In the genomic region with DNA sequence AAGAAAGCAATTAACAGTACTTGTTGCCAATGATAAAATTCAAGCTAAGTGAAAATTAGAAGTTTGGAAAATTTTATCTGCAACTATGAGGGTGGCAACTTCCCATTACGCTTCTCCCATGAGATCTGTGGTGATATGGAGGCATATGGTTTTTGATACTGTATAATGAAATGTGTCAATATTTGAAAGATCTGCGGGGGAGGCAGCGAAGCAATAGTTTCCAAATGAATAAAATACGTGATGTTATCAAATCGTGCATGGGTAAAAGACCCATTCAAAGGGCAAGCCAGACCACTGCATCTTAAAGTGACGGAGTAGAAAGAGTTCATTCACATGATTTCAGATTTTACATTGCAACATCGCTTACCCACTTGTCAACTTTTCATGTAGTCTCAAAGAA, we compare ENCODE assay signal across 16 cellular contexts. TPM values are rescaled to one million over a fixed set of nuclear protein-coding genes. Genes with fewer than 3 reads are reported as not detected.
DNase-seq lines count a peak whose midpoint lies in the region; ATAC-seq and TF ChIP-seq lines count a peak whose summit lies in the region.
"Had no signal": no experiment of that assay in that cellular context is flagged by ENCODE, and none has a peak within 500 bp of the region (broad histone marks: within the 10 kb centered on the region; RNA-seq: fewer than 3 reads in every experiment).

No MANE protein-coding gene starts in this region.

- no peaks in the 10 kb centered on the region for H3K36me3 ChIP-seq in BLaER1 treated with 17β-estradiol and CSF1 and Interleukin-3, amounts not matched to agents 10 nM and 100 nM
- no peaks in the 10 kb centered on the region for H3K36me3 ChIP-seq in OCI-LY3 (replicated peaks; ENCODE audit: low read depth, low read length)

- CTCF ChIA-PET in activated CD8-positive, alpha-beta T cell treated with anti-CD3 and anti-CD28 coated beads for 36 hours (lab: Charles Lee), result interaction anchor here (1.3 kb wide), 2 partner anchors 8 to 21 kb away, joined by 3 read pairs; no protein-coding TSS in a partner anchor
- CTCF ChIA-PET in activated CD8-positive, alpha-beta T cell treated with anti-CD3 and anti-CD28 coated beads, Interleukin-2, amount 10 ng/mL, durations not matched to agents 7 days and 5 days (lab: Charles Lee), result no interaction called here

- H3K27me3 Mint-ChIP-seq in activated CD8-positive, alpha-beta T cell treated with anti-CD3 and anti-CD28 coated beads for 36 hours, result peaks cover 1% of the 10 kb centered on the region
- no peaks in the 10 kb centered on the region for H3K27me3 Mint-ChIP-seq in activated CD8-positive, alpha-beta T cell treated with anti-CD3 and anti-CD28 coated beads, Interleukin-2, amount 10 ng/mL, durations not matched to agents 7 days and 5 days (ENCODE audit: low read depth)

- POLR2A ChIA-PET in activated CD8-positive, alpha-beta T cell treated with anti-CD3 and anti-CD28 coated beads for 36 hours (lab: Charles Lee), result no interaction called here
- POLR2A ChIA-PET in activated CD8-positive, alpha-beta T cell treated with anti-CD3 and anti-CD28 coated beads, Interleukin-2, amount 10 ng/mL, durations not matched to agents 7 days and 5 days (lab: Charles Lee), result no interaction called here

- H3K4me2 ChIP-seq in BLaER1 treated with 17β-estradiol and CSF1 and Interleukin-3, amounts not matched to agents 10 nM and 100 nM, result peak overlapping the region in 7 of 11 experiments; percentile 25 to 54 (median 46); a peak in 11 of 22 replicates
- peak overlapping the region; percentile 34 for H3K4me2 ChIP-seq in OCI-LY3 (ENCODE audit: low read length)
- H3K4me2 ChIP-seq: KMS-11 had no signal

- no peak overlapping the region for H3K27ac ChIP-seq in BLaER1 treated with 17β-estradiol and CSF1 and Interleukin-3, amounts not matched to agents 10 nM and 100 nM
- H3K27ac ChIP-seq in OCI-LY3 (ENCODE audit: low read length), result no peak overlapping the region
- H3K27ac ChIP-seq: C4-2B, KMS-11 had no signal

- TF ChIP-seq CTCF in activated CD8-positive, alpha-beta T cell treated with anti-CD3 and anti-CD28 coated beads for 36 hours (IDR thresholded peaks at IDR 0.05), result no peak
- no peak for TF ChIP-seq CTCF in OCI-LY3 (IDR thresholded peaks at IDR 0.05; ENCODE audit: low read depth, low read length)

- DNase-seq in activated CD8-positive, alpha-beta T cell treated with anti-CD3 and anti-CD28 coated beads for 36 hours, result peak; percentile 18
- no peak for DNase-seq in activated CD8-positive, alpha-beta T cell treated with anti-CD3 and anti-CD28 coated beads, Interleukin-2, amount 10 ng/mL, durations not matched to agents 7 days and 5 days
- peak; percentile 30 for DNase-seq in stimulated activated CD8-positive, alpha-beta memory T cell treated with anti-CD3 and anti-CD28 coated beads, Interleukin-4, amount 100 ng/mL, for 48 hours
- DNase-seq in HCEC 1CT, result no peak
- DNase-seq: DMS79, NCI-H1417 treated with DMSO at 0.1 percent for 48 hours, NCI-H1930, NCI-H226, NCI-H524, NCI-H82, SIG-M5 had no signal

- no peaks in the 10 kb centered on the region for H3K9me3 Mint-ChIP-seq in activated CD8-positive, alpha-beta T cell treated with anti-CD3 and anti-CD28 coated beads for 36 hours
- H3K9me3 Mint-ChIP-seq in activated CD8-positive, alpha-beta T cell treated with anti-CD3 and anti-CD28 coated beads, Interleukin-2, amount 10 ng/mL, durations not matched to agents 7 days and 5 days (ENCODE audit: insufficient read depth), result no peaks in the 10 kb centered on the region

- no peak overlapping the region for H3K27ac Mint-ChIP-seq in activated CD8-positive, alpha-beta T cell treated with anti-CD3 and anti-CD28 coated beads for 36 hours
- H3K27ac Mint-ChIP-seq in activated CD8-positive, alpha-beta T cell treated with anti-CD3 and anti-CD28 coated beads, Interleukin-2, amount 10 ng/mL, durations not matched to agents 7 days and 5 days, result no peak overlapping the region

- H4K20me1 ChIP-seq in BLaER1 treated with 17β-estradiol and CSF1 and Interleukin-3, amounts not matched to agents 10 nM and 100 nM, result no peaks in the 10 kb centered on the region
- no peaks in the 10 kb centered on the region for H4K20me1 ChIP-seq in OCI-LY3 (ENCODE audit: insufficient read depth, low read length)

- peaks cover 0 to 32% (median 27%) of the 10 kb centered on the region in 10 experiments; a peak in 14 of 20 replicates for H3K4me1 ChIP-seq in BLaER1 treated with 17β-estradiol and CSF1 and Interleukin-3, amounts not matched to agents 10 nM and 100 nM
- H3K4me1 ChIP-seq in OCI-LY3 (ENCODE audit: low read length), result peaks cover 8% of the 10 kb centered on the region

- no peak overlapping the region for H3K4me3 Mint-ChIP-seq in activated CD8-positive, alpha-beta T cell treated with anti-CD3 and anti-CD28 coated beads for 36 hours
- no peak overlapping the region for H3K4me3 Mint-ChIP-seq in activated CD8-positive, alpha-beta T cell treated with anti-CD3 and anti-CD28 coated beads, Interleukin-2, amount 10 ng/mL, durations not matched to agents 7 days and 5 days

- H3K9me3 ChIP-seq in BLaER1 treated with 17β-estradiol and CSF1 and Interleukin-3, amounts not matched to agents 10 nM and 100 nM (replicated peaks in 1 of 11), result no peaks in the 10 kb centered on the region
- no peaks in the 10 kb centered on the region for H3K9me3 ChIP-seq in OCI-LY3 (ENCODE audit: insufficient read depth, low read length)

- H3K4me3 ChIP-seq in BLaER1 treated with 17β-estradiol and CSF1 and Interleukin-3, amounts not matched to agents 10 nM and 100 nM, result no peak overlapping the region
- no peak overlapping the region for H3K4me3 ChIP-seq in OCI-LY3 (ENCODE audit: low read length)

- H3K4me1 Mint-ChIP-seq in activated CD8-positive, alpha-beta T cell treated with anti-CD3 and anti-CD28 coated beads for 36 hours (ENCODE audit: low read depth), result no peaks in the 10 kb centered on the region
- no peaks in the 10 kb centered on the region for H3K4me1 Mint-ChIP-seq in activated CD8-positive, alpha-beta T cell treated with anti-CD3 and anti-CD28 coated beads, Interleukin-2, amount 10 ng/mL, durations not matched to agents 7 days and 5 days (ENCODE audit: low read depth)

- H3K27me3 ChIP-seq in BLaER1 treated with 17β-estradiol and CSF1 and Interleukin-3, amounts not matched to agents 10 nM and 100 nM, result no peaks in the 10 kb centered on the region
- no peaks in the 10 kb centered on the region for H3K27me3 ChIP-seq in OCI-LY3 (ENCODE audit: low read depth, low read length)

- intact Hi-C loops in activated CD8-positive, alpha-beta T cell treated with anti-CD3 and anti-CD28 coated beads for 36 hours (cut with micrococcal nuclease), result no loop called here

- peak overlapping the region; percentile 53; the same call in 1 of the 2 replicates for H2AFZ ChIP-seq in OCI-LY3 (ENCODE audit: low read depth, low read length)

- peak; percentile 27 for ATAC-seq in activated CD8-positive, alpha-beta T cell treated with anti-CD3 and anti-CD28 coated beads for 36 hours
- ATAC-seq in activated CD8-positive, alpha-beta T cell treated with anti-CD3 and anti-CD28 coated beads, Interleukin-2, amount 10 ng/mL, durations not matched to agents 7 days and 5 days, result no peak
- no peak for ATAC-seq in HG03565 (IDR thresholded peaks at IDR 0.05; ENCODE audit: unreplicated experiment)

- no peaks in the 10 kb centered on the region for H3K79me2 ChIP-seq in OCI-LY3 (ENCODE audit: low read length)

- no peaks in the 10 kb centered on the region for H3K36me3 Mint-ChIP-seq in activated CD8-positive, alpha-beta T cell treated with anti-CD3 and anti-CD28 coated beads for 36 hours (ENCODE audit: low read depth)
- H3K36me3 Mint-ChIP-seq in activated CD8-positive, alpha-beta T cell treated with anti-CD3 and anti-CD28 coated beads, Interleukin-2, amount 10 ng/mL, durations not matched to agents 7 days and 5 days (ENCODE audit: low read depth), result no peaks in the 10 kb centered on the region

- H3K9ac ChIP-seq in BLaER1 treated with 17β-estradiol and CSF1 and Interleukin-3, amounts not matched to agents 10 nM and 100 nM, result no peak overlapping the region
- no peak overlapping the region for H3K9ac ChIP-seq in OCI-LY3 (ENCODE audit: low read length)
- H3K9ac ChIP-seq: KMS-11 had no signal

RNA-seq across cellular contexts. Expression of gene BOD1, which starts 20.9 kb away (rescaled TPM):
- total RNA-seq in activated CD8-positive, alpha-beta T cell treated with anti-CD3 and anti-CD28 coated beads for 36 hours, result 10 to 100 TPM; 28.1 to 28.7 TPM
- total RNA-seq in activated CD8-positive, alpha-beta T cell treated with anti-CD3 and anti-CD28 coated beads, Interleukin-2, amount 10 ng/mL, durations not matched to agents 7 days and 5 days, result 10 to 100 TPM; 14.0 to 20.3 TPM

Comparison
In these comparisons a context has a peak if more than half of its experiments do, and no peak if none do; other contexts are left out.
1. DNase-seq: peak in activated CD8-positive, alpha-beta T cell treated with anti-CD3 and anti-CD28 coated beads for 36 hours (single experiment) and stimulated activated CD8-positive, alpha-beta memory T cell treated with anti-CD3 and anti-CD28 coated beads, Interleukin-4, amount 100 ng/mL, for 48 hours (single experiment); none in activated CD8-positive, alpha-beta T cell treated with anti-CD3 and anti-CD28 coated beads, Interleukin-2, amount 10 ng/mL, durations not matched to agents 7 days and 5 days (single experiment) and HCEC 1CT (single experiment).